9 cellular contexts compared by ENCODE assay signal in genomic region chr2:101900375-101900774, GRCh38.
A peak's percentile ranks its signal among the peaks of the same experiment; 100 is the strongest.
DNase-seq lines count a peak whose midpoint lies in the region; ATAC-seq and FAIRE-seq lines count a peak whose summit lies in the region.
"Had no signal": no experiment of that assay in that cellular context is flagged by ENCODE, and none has a peak within 500 bp of the region (broad histone marks: within the 10 kb centered on the region; RNA-seq: fewer than 3 reads in every experiment).

No MANE protein-coding gene starts in this region.

- H3K27me3 Mint-ChIP-seq in T-helper 2 cell treated with Interferon-gamma antibody and Interleukin-4, amounts not matched to agents 5 μg/mL and 100 μg/mL, for 36 hours (ENCODE audit: low read depth), result no peaks in the 10 kb centered on the region

- no peaks in the 10 kb centered on the region for H3K4me1 ChIP-seq in aorta (ENCODE audit: control insufficient read depth in 1 of 2, insufficient read depth in 2 of 2, low read length in 2 of 2)

- H3K4me3 ChIP-seq in aorta (ENCODE audit: low read length in 2 of 2), result no peak overlapping the region

- no peak overlapping the region for H3K27ac ChIP-seq in aorta (ENCODE audit: low read depth in 1 of 2, low read length in 2 of 2)

- DNase-seq in GM18507 (ENCODE audit: extremely low spot score, insufficient read length, low read depth), result peak; percentile 8
- peak; percentile 46 for DNase-seq in T-helper 2 cell treated with Interferon-gamma antibody and Interleukin-4, amounts not matched to agents 5 μg/mL and 100 μg/mL, for 36 hours (ENCODE audit: low spot score)
- peak; percentile 54 to 71 (median 58) for DNase-seq in stimulated activated CD4-positive, alpha-beta T cell treated with anti-CD3 and anti-CD28 coated beads, Interleukin-12 subunit alpha, Interleukin-12 subunit beta, amount 100 ng/mL, for 48 hours (ENCODE audit: low read depth in 2 of 3, low spot score in 1 of 3)
- no peak for DNase-seq in UCSD-AML1 (lab: John Stamatoyannopoulos, UW; ENCODE audit: unreplicated experiment)
- no peak for DNase-seq in hepatic stellate cell (ENCODE audit: low spot score)
- DNase-seq in aorta, result no peak
- DNase-seq: glutamatergic neuron had no signal

- H3K9me3 ChIP-seq in aorta (ENCODE audit: control insufficient read depth, low read length), result peaks cover 1% of the 10 kb centered on the region

- H3K36me3 ChIP-seq in aorta (ENCODE audit: control insufficient read depth in 1 of 2, insufficient read depth in 2 of 2, low read length in 1 of 2), result no peaks in the 10 kb centered on the region

- H3K9me3 Mint-ChIP-seq in T-helper 2 cell treated with Interferon-gamma antibody and Interleukin-4, amounts not matched to agents 5 μg/mL and 100 μg/mL, for 36 hours, result peaks cover 34% of the 10 kb centered on the region

- peaks cover 4% of the 10 kb centered on the region for H3K4me1 Mint-ChIP-seq in T-helper 2 cell treated with Interferon-gamma antibody and Interleukin-4, amounts not matched to agents 5 μg/mL and 100 μg/mL, for 36 hours (ENCODE audit: low read depth)

- H3K4me3 Mint-ChIP-seq in T-helper 2 cell treated with Interferon-gamma antibody and Interleukin-4, amounts not matched to agents 5 μg/mL and 100 μg/mL, for 36 hours, result no peak overlapping the region

- no peaks in the 10 kb centered on the region for H3K27me3 ChIP-seq in aorta (ENCODE audit: control insufficient read depth in 1 of 2, insufficient read depth in 2 of 2, low read length in 1 of 2)

- H3K36me3 Mint-ChIP-seq in T-helper 2 cell treated with Interferon-gamma antibody and Interleukin-4, amounts not matched to agents 5 μg/mL and 100 μg/mL, for 36 hours (ENCODE audit: low read depth), result peaks cover 3% of the 10 kb centered on the region

- H3K27ac Mint-ChIP-seq in T-helper 2 cell treated with Interferon-gamma antibody and Interleukin-4, amounts not matched to agents 5 μg/mL and 100 μg/mL, for 36 hours, result peak overlapping the region; percentile 13

- 91% methylated on average over 9 of the region's 9 CpGs for WGBS in aorta, 2 donors

- intact Hi-C loops in aorta (cut with DNase I), result no loop called here

- ATAC-seq in GM21526 (IDR thresholded peaks at IDR 0.05; ENCODE audit: low FRiP score, unreplicated experiment), result peak; percentile 75
- no peak for ATAC-seq in GM21360 (IDR thresholded peaks at IDR 0.05; ENCODE audit: unreplicated experiment)
- ATAC-seq in aorta (ENCODE audit: low FRiP score), result no peak

- peak; percentile 80 for FAIRE-seq in GM18507 (lab: Jason Lieb, UNC)

Comparison
In these comparisons a context has a peak if more than half of its experiments do, and no peak if none do; other contexts are left out.
1. DNase-seq: peak in GM18507 (single experiment), T-helper 2 cell treated with Interferon-gamma antibody and Interleukin-4, amounts not matched to agents 5 μg/mL and 100 μg/mL, for 36 hours (single experiment) and stimulated activated CD4-positive, alpha-beta T cell treated with anti-CD3 and anti-CD28 coated beads, Interleukin-12 subunit alpha, Interleukin-12 subunit beta, amount 100 ng/mL, for 48 hours (3 of 3); none in UCSD-AML1 (single experiment), hepatic stellate cell (single experiment) and aorta (0 of 2).